In genomic region chr6:149458196-149458595, GRCh38 we compare ENCODE assay signal across 19 cellular contexts. TPM values are rescaled to one million over a fixed set of nuclear protein-coding genes. Genes with fewer than 3 reads are reported as not detected.
DNase-seq lines count a peak whose midpoint lies in the region; ATAC-seq, FAIRE-seq and TF ChIP-seq lines count a peak whose summit lies in the region.
"Had no signal": no experiment of that assay in that cellular context is flagged by ENCODE, and none has a peak within 500 bp of the region (broad histone marks: within the 10 kb centered on the region; RNA-seq: fewer than 3 reads in every experiment).

No MANE protein-coding gene starts in this region.

- no peak overlapping the region for H3K23ac ChIP-seq in IMR-90 (ENCODE audit: low read depth, low read length)

- 56% methylated on average over 1 of the region's 7 CpGs; no CpG with 5 or more reads in 1 of the 2 experiments for WGBS in IMR-90 (ENCODE audit: extremely low coverage in 2 of 2, insufficient read length in 1 of 2), 2 experiments

- no peak overlapping the region for H4K8ac ChIP-seq in IMR-90 (ENCODE audit: low read depth in 2 of 2, low read length in 2 of 2)

- no peak overlapping the region for H2AFZ ChIP-seq in IMR-90 (replicated peaks; ENCODE audit: low read length, poor library complexity)

- H3K9me1 ChIP-seq in IMR-90 (ENCODE audit: insufficient read depth, low read length), result peaks cover 3% of the 10 kb centered on the region; the same call in 1 of the 2 replicates

- no peak overlapping the region for H3K9ac ChIP-seq in IMR-90 (ENCODE audit: low read depth, low read length)

- H4K91ac ChIP-seq in IMR-90 (ENCODE audit: insufficient read depth, low read depth, low read length), result no peak overlapping the region

- no peak overlapping the region for H2BK120ac ChIP-seq in IMR-90 (ENCODE audit: low read depth, low read length)

- H2AK9ac ChIP-seq in IMR-90 (replicated peaks; ENCODE audit: low read depth, low read length, poor library complexity), result peak overlapping the region; percentile 15

- H3K27me3 ChIP-seq in IMR-90 (ENCODE audit: control insufficient read depth, insufficient read depth, low read length), result no peaks in the 10 kb centered on the region
- no peaks in the 10 kb centered on the region for H3K27me3 ChIP-seq in bronchial epithelial cell (ENCODE audit: control insufficient read depth, insufficient read depth, low read length)
- H3K27me3 ChIP-seq in H7 (ENCODE audit: control insufficient read depth, insufficient read depth, low read length), result no peaks in the 10 kb centered on the region
- H3K27me3 ChIP-seq: BE2C had no signal

- H4K5ac ChIP-seq in IMR-90 (ENCODE audit: low read depth, low read length), result no peak overlapping the region

- POLR2A ChIA-PET in IMR-90 (lab: Charles Lee; ENCODE audit: unreplicated experiment), result no interaction called here

- BruUV-seq in IMR-90 (replicated peaks; lab: Mats Ljungman, UMichigan), result no TSS peak

- H3K4ac ChIP-seq in IMR-90 (ENCODE audit: low read depth, low read length), result no peak overlapping the region

- no peak overlapping the region for H3K27ac ChIP-seq in IMR-90 (ENCODE audit: insufficient read depth, low read length)
- H3K27ac ChIP-seq: HL-60 had no signal

- TF ChIP-seq POLR2A in IMR-90 (IDR thresholded peaks at IDR 0.05; ENCODE audit: low read depth, low read length), result no peak

- no peak overlapping the region for H3K4me3 ChIP-seq in IMR-90 (ENCODE audit: insufficient read depth, low read depth, low read length)
- no peak overlapping the region for H3K4me3 ChIP-seq in bronchial epithelial cell (ENCODE audit: low read depth, low read length)
- H3K4me3 ChIP-seq in H7 (ENCODE audit: insufficient read depth, low read depth, low read length), result no peak overlapping the region

- peaks cover 14% of the 10 kb centered on the region for H3K4me1 ChIP-seq in IMR-90 (ENCODE audit: control insufficient read depth, insufficient read depth, low read length)
- H3K4me1 ChIP-seq: BE2C had no signal

- H3K56ac ChIP-seq in IMR-90 (ENCODE audit: extremely low read depth, insufficient read depth, low read length), result no peak overlapping the region

- TF ChIP-seq CTCF in IMR-90 (conservative IDR thresholded peaks at IDR 0.05; ENCODE audit: low read depth, low read length) (no peak), bronchial epithelial cell (IDR thresholded peaks at IDR 0.05; ENCODE audit: insufficient read depth, low read length, severe bottlenecking) (no peak), GM13977 (IDR thresholded peaks at IDR 0.05; ENCODE audit: extremely low read depth, insufficient read depth, missing control alignments) (no peak)

- FAIRE-seq in bronchial epithelial cell (lab: Jason Lieb, UNC), result peak; percentile 52

- no peak overlapping the region for H2BK15ac ChIP-seq in IMR-90 (ENCODE audit: low read depth, low read length)

- no peak overlapping the region for H3K18ac ChIP-seq in IMR-90 (ENCODE audit: low read depth, low read length)

- no peaks in the 10 kb centered on the region for H4K20me1 ChIP-seq in IMR-90 (ENCODE audit: insufficient read depth, low read length)

- no peak overlapping the region for H3K4me2 ChIP-seq in IMR-90 (ENCODE audit: low read depth, low read length)

- H2BK20ac ChIP-seq in IMR-90 (ENCODE audit: low read depth, low read length), result no peak overlapping the region

- TF ChIP-seq RAD21 in IMR-90 (IDR thresholded peaks at IDR 0.05; ENCODE audit: low read length), result no peak

- intact Hi-C loops in IMR-90 (cut with micrococcal nuclease), result no loop called here

- H3K79me1 ChIP-seq in IMR-90 (ENCODE audit: low read depth in 1 of 2, low read length in 2 of 2), result no peaks in the 10 kb centered on the region

- no peak for ATAC-seq in IMR-90 (ENCODE audit: low read depth)
- no peak for ATAC-seq in HG03432 (IDR thresholded peaks at IDR 0.05; ENCODE audit: unreplicated experiment)
- ATAC-seq: Panc1, SK-N-SH treated with all-trans-retinoic acid at 6 μM for 48 hours had no signal

- H2BK5ac ChIP-seq in IMR-90 (ENCODE audit: low read depth, low read length, poor library complexity, severe bottlenecking), result no peak overlapping the region

- no peaks in the 10 kb centered on the region for H3K9me3 ChIP-seq in IMR-90 (ENCODE audit: control insufficient read depth, insufficient read depth, low read length)
- H3K9me3 ChIP-seq: BE2C had no signal

- in situ Hi-C loops in IMR-90 (cut with MboI; ENCODE audit: low sequenced_read_pairs) (no loop called here), GM13977 (cut with MboI; ENCODE audit: low pct_unique_long_range_greater_than_20kb, low sequenced_read_pairs, unreplicated experiment) (no loop called here)

- dilution Hi-C loops in IMR-90 (cut with HindIII; ENCODE audit: low sequenced_read_pairs, unreplicated experiment), result no loop called here

- DNase-seq in activated T-cell treated with anti-CD3 and anti-CD28 coated beads, Interleukin-2, amount 50 U/mL, for 1 hour, result peak; percentile 11
- DNase-seq in activated T-cell treated with anti-CD3 and anti-CD28 coated beads, Interleukin-2, amount 50 U/mL, for 48 hours, result no peak
- DNase-seq in EH (ENCODE audit: low read depth) (peak; percentile 14), IMR-90 (peak; percentile 32), bronchial epithelial cell (ENCODE audit: low read depth) (no peak), GM13977 (ENCODE audit: low spot score) (no peak), H7 (no peak)
- DNase-seq: BE2C; CD8-positive, alpha-beta memory T cell; KBM-7; NCI-H1092 treated with DMSO at 0.1 percent for 48 hours; NCI-H1694; NCI-H446; NCI-H774; Right ventricle myocardium superior had no signal

- no peak overlapping the region for H3K14ac ChIP-seq in IMR-90 (replicated peaks; ENCODE audit: low read depth, low read length)

- H3K36me3 ChIP-seq in IMR-90 (ENCODE audit: control insufficient read depth, insufficient read depth, low read length) (no peaks in the 10 kb centered on the region), bronchial epithelial cell (ENCODE audit: control insufficient read depth, insufficient read depth, low read length) (no peaks in the 10 kb centered on the region), H7 (replicated peaks; ENCODE audit: control insufficient read depth, insufficient read depth, low read length) (no peaks in the 10 kb centered on the region)
- H3K36me3 ChIP-seq: BE2C had no signal

- CTCF ChIA-PET in IMR-90 (lab: Yijun Ruan, JAX), result interaction anchor here (0.6 kb wide), 1 partner anchor 549 kb away, joined by 4 read pairs; no protein-coding TSS in a partner anchor

- H2AK5ac ChIP-seq in IMR-90 (ENCODE audit: low read depth, low read length), result no peak overlapping the region

TF ChIP-seq in IMR-90, 13 proteins besides CTCF, POLR2A, EP300 and RAD21:
- TF ChIP-seq USF2 (IDR thresholded peaks at IDR 0.05; ENCODE audit: low read depth, low read length) (no peak), MAZ (IDR thresholded peaks at IDR 0.05; ENCODE audit: borderline replicate concordance, low read depth, low read length) (no peak), CHD1 (IDR thresholded peaks at IDR 0.05; ENCODE audit: low read depth, low read length) (no peak), ELK1 (IDR thresholded peaks at IDR 0.05; ENCODE audit: borderline replicate concordance, low read depth, low read length) (no peak), NFE2L2 (IDR thresholded peaks at IDR 0.05; ENCODE audit: low read depth, low read length) (no peak), SMC3 (IDR thresholded peaks at IDR 0.05; ENCODE audit: low read depth, low read length) (no peak), RCOR1 (IDR thresholded peaks at IDR 0.05; ENCODE audit: insufficient replicate concordance, low read length) (no peak), CEBPB (IDR thresholded peaks at IDR 0.05; ENCODE audit: low read depth, low read length) (no peak), MXI1 (IDR thresholded peaks at IDR 0.05; ENCODE audit: borderline replicate concordance, low read depth, low read length) (no peak), FOS (IDR thresholded peaks at IDR 0.05; ENCODE audit: low read depth, low read length) (no peak), BHLHE40 (IDR thresholded peaks at IDR 0.05; ENCODE audit: low read depth, low read length) (no peak), MAFK (IDR thresholded peaks at IDR 0.05; ENCODE audit: low read depth, low read length) (no peak), RFX5 (IDR thresholded peaks at IDR 0.05; ENCODE audit: low read depth, low read length) (no peak)

RNA-seq across cellular contexts. Expression of gene ZC3H12D, which starts 26.6 kb away (rescaled TPM):
- total RNA-seq in IMR-90 (2012; rRNA removed) (under 0.01 TPM in 1 of 2 replicates, not detected in the other), bronchial epithelial cell (under 0.01 TPM in 2 replicates)
- 0.07 and 0.12 TPM in 2 replicates for polyA plus RNA-seq in IMR-90 (2012; rRNA removed)
- under 0.01 and 0.01 TPM in 2 replicates for polyA plus RNA-seq in IMR-90 (2012; cell fraction: cytosol; rRNA removed)
- polyA plus RNA-seq in IMR-90 (2012; cell fraction: nucleus; rRNA removed; ENCODE audit: low replicate concordance), result 0.26 and 0.38 TPM in 2 replicates
- 0.03 and 0.18 TPM in 2 replicates for total RNA-seq in H7 (2014; rRNA removed; shearing (Covaris generic))

RNA-seq across cellular contexts. Expression of gene SUMO4, which starts 58.1 kb away (rescaled TPM):
- total RNA-seq in IMR-90 (2012; rRNA removed) (1.9 and 2.2 TPM in 2 replicates), bronchial epithelial cell (0.79 and 1.2 TPM in 2 replicates)
- not detected in 2 replicates for polyA plus RNA-seq in IMR-90 (2012; rRNA removed)
- polyA plus RNA-seq in IMR-90 (2012; cell fraction: cytosol; rRNA removed), result not detected in 2 replicates
- 0.05 and 0.44 TPM in 2 replicates for polyA plus RNA-seq in IMR-90 (2012; cell fraction: nucleus; rRNA removed; ENCODE audit: low replicate concordance)
- total RNA-seq in H7 (2014; rRNA removed; shearing (Covaris generic)), result 0.48 and 0.87 TPM in 2 replicates

Comparison
In these comparisons a context has a peak if more than half of its experiments do, and no peak if none do; other contexts are left out.
1. DNase-seq: peak in activated T-cell treated with anti-CD3 and anti-CD28 coated beads, Interleukin-2, amount 50 U/mL, for 1 hour (single experiment), EH (single experiment) and IMR-90 (single experiment); none in activated T-cell treated with anti-CD3 and anti-CD28 coated beads, Interleukin-2, amount 50 U/mL, for 48 hours (0 of 2), bronchial epithelial cell (single experiment), GM13977 (single experiment) and H7 (single experiment).